1 cellular context compared by ENCODE assay signal in genomic region chr12:75437564-75437963, GRCh38.
TF ChIP-seq lines count a peak whose summit lies in the region.

No MANE protein-coding gene starts in this region.

TF ChIP-seq in GM23338, 12 proteins besides CTCF, POLR2A, EP300 and RAD21 (continued from another document):
- no peak for TF ChIP-seq ZNF462 (CRISPR knock-in tag; IDR thresholded peaks at IDR 0.05)
- TF ChIP-seq EZH2phosphoT487 (IDR thresholded peaks at IDR 0.05; ENCODE audit: unreplicated experiment): no peak
